9 cellular contexts compared by ENCODE assay signal in genomic region chr19:37931941-37932655, GRCh38. TPM values are rescaled to one million over a fixed set of nuclear protein-coding genes. Genes with fewer than 3 reads are reported as not detected.
DNase-seq lines count a peak whose midpoint lies in the region; ATAC-seq, FAIRE-seq and TF ChIP-seq lines count a peak whose summit lies in the region.
"Had no signal": no experiment of that assay in that cellular context is flagged by ENCODE, and none has a peak within 500 bp of the region (broad histone marks: within the 10 kb centered on the region; RNA-seq: fewer than 3 reads in every experiment).

No MANE protein-coding gene starts in this region.

- no peak for ATAC-seq in HG03196 (IDR thresholded peaks at IDR 0.05; ENCODE audit: unreplicated experiment)

- H3K27me3 ChIP-seq in SU-DHL-6 (ENCODE audit: low read length) (no peaks in the 10 kb centered on the region), neuronal stem cell (ENCODE audit: control insufficient read depth in 3 of 3, insufficient read depth in 3 of 3, low read depth in 1 of 3, low read length in 3 of 3) (no peaks in the 10 kb centered on the region)

- peaks cover 38% of the 10 kb centered on the region for H3F3A ChIP-seq in SU-DHL-6 (ENCODE audit: insufficient read depth)

- H2BK12ac ChIP-seq in neuronal stem cell (ENCODE audit: low read length): no peak overlapping the region

- peaks cover 91% of the 10 kb centered on the region for H3K79me2 ChIP-seq in SU-DHL-6 (ENCODE audit: insufficient read depth, low read length)

- H3K9me2 ChIP-seq in SU-DHL-6 (replicated peaks; ENCODE audit: insufficient read depth, low read length): no peaks in the 10 kb centered on the region

- peaks cover 14 to 19% of the 10 kb centered on the region in 2 donors for H3K4me1 ChIP-seq in neuronal stem cell (ENCODE audit: control insufficient read depth in 2 of 2, insufficient read depth in 1 of 2, low read depth in 1 of 2, low read length in 2 of 2)

- H2BK5ac ChIP-seq in neuronal stem cell (ENCODE audit: low read length): no peak overlapping the region

- DNase-seq in 8988T: peak; percentile 84
- peak; percentile 35 for DNase-seq in GM12891 (ENCODE audit: insufficient read length, low spot score)
- peak; percentile 98 for DNase-seq in M059J (ENCODE audit: low read depth)
- peak; percentile 16 for DNase-seq in globus pallidus (ENCODE audit: low spot score)
- peak; percentile 70 for DNase-seq in neuronal stem cell (ENCODE audit: low spot score)
- DNase-seq in T1000 (lab: John Stamatoyannopoulos, UW): no peak

- H2BK15ac ChIP-seq in neuronal stem cell (ENCODE audit: low read length): no peak overlapping the region

- peak overlapping the region; percentile 86 for H3K18ac ChIP-seq in neuronal stem cell (ENCODE audit: low read length)

- H3K27ac ChIP-seq in SU-DHL-6 (ENCODE audit: low read depth, low read length) (peak overlapping the region; percentile 90), neuronal stem cell (replicated peaks; ENCODE audit: low read length) (peak overlapping the region; percentile 54)

- no peaks in the 10 kb centered on the region for H4K20me1 ChIP-seq in SU-DHL-6 (ENCODE audit: low read depth, low read length)

- TF ChIP-seq POLR2A in GM12891 (IDR thresholded peaks at IDR 0.05; ENCODE audit: low read depth, low read length): no peak

- peak; percentile 93 for FAIRE-seq in GM12891 (lab: Jason Lieb, UNC)

- H3K36me3 ChIP-seq in SU-DHL-6 (ENCODE audit: low read length) (peaks cover 34% of the 10 kb centered on the region), neuronal stem cell (replicated peaks in 1 of 2; ENCODE audit: control insufficient read depth in 2 of 2, insufficient read depth in 2 of 2, low read length in 2 of 2) (peaks cover 2 to 9% of the 10 kb centered on the region in 2 donors)

- H3K79me1 ChIP-seq in neuronal stem cell (ENCODE audit: low read depth, low read length): peaks cover 8% of the 10 kb centered on the region

- no peak overlapping the region for H4K8ac ChIP-seq in neuronal stem cell (ENCODE audit: low read depth, low read length)

- H3K23ac ChIP-seq in neuronal stem cell (ENCODE audit: low read depth, low read length, poor library complexity): no peak overlapping the region

- H3K14ac ChIP-seq in neuronal stem cell (ENCODE audit: low read length): peak overlapping the region; percentile 56

- no peak overlapping the region for H4K91ac ChIP-seq in neuronal stem cell (ENCODE audit: low read depth, low read length, poor library complexity)

- no peak overlapping the region for H3K4ac ChIP-seq in neuronal stem cell (ENCODE audit: low read length)

- H2BK120ac ChIP-seq in neuronal stem cell (ENCODE audit: low read depth, low read length): no peak overlapping the region

- H2AK5ac ChIP-seq in neuronal stem cell (ENCODE audit: low read depth, low read length): no peak overlapping the region

- peak overlapping the region; percentile 21 for H3K4me3 ChIP-seq in SU-DHL-6 (ENCODE audit: insufficient read depth, low read length, poor library complexity, severe bottlenecking)
- H3K4me3 ChIP-seq in neuronal stem cell (ENCODE audit: low read length in 2 of 2): no peak overlapping the region

- peak overlapping the region; percentile 64 for H3K9ac ChIP-seq in SU-DHL-6 (ENCODE audit: low read length)
- H3K9ac ChIP-seq in neuronal stem cell (ENCODE audit: low read depth, low read length, poor library complexity): peak overlapping the region; percentile 38

- H3K4me2 ChIP-seq in SU-DHL-6 (ENCODE audit: low read depth, low read length, poor library complexity, severe bottlenecking) (peak overlapping the region; percentile 78), neuronal stem cell (ENCODE audit: insufficient read depth, low read length, poor library complexity, severe bottlenecking) (peak overlapping the region; percentile 80)

- WGBS in neuronal stem cell (ENCODE audit: extremely low coverage in 2 of 2, insufficient read length in 2 of 2, insufficient replicate concordance in 1 of 2), 2 donors: no CpG with 5 or more reads among the region's 29 CpGs

- no peak for TF ChIP-seq CTCF in SU-DHL-6 (IDR thresholded peaks at IDR 0.05; ENCODE audit: insufficient read depth, low read length, poor library complexity, severe bottlenecking)

- H2AFZ ChIP-seq in SU-DHL-6 (ENCODE audit: low read depth, low read length, severe bottlenecking) (no peak overlapping the region), neuronal stem cell (ENCODE audit: low read length) (peak overlapping the region; percentile 45)

- H3K9me3 ChIP-seq in SU-DHL-6 (ENCODE audit: insufficient read depth, low read length) (peaks cover 5% of the 10 kb centered on the region; the same call in 1 of the 2 replicates), neuronal stem cell (replicated peaks in 1 of 2; ENCODE audit: control insufficient read depth in 2 of 2, insufficient read depth in 1 of 2, low read depth in 1 of 2, low read length in 2 of 2) (peaks cover 6 to 14% of the 10 kb centered on the region in 2 donors)

TF ChIP-seq in GM12891, 5 proteins besides CTCF, POLR2A, EP300 and RAD21:
- TF ChIP-seq POLR2AphosphoS5 (IDR thresholded peaks at IDR 0.05; ENCODE audit: low read depth, low read length) (no peak), PAX5 (IDR thresholded peaks at IDR 0.05; ENCODE audit: insufficient read depth, low read length, severe bottlenecking) (no peak), SPI1 (IDR thresholded peaks at IDR 0.05; ENCODE audit: low read depth, low read length) (peak; percentile 69), TAF1 (IDR thresholded peaks at IDR 0.05; ENCODE audit: low read depth, low read length) (no peak)

RNA-seq across cellular contexts. Expression of gene SIPA1L3, which starts 25.1 kb away (rescaled TPM):
- 11.7 TPM for polyA plus RNA-seq in GM12891 (2012; ENCODE audit: low read depth, missing spikeins)
- 12.1 and 22.7 TPM in 2 replicates for total RNA-seq in M059J (2014; rRNA removed; shearing (Covaris generic))
- 11.3 TPM for polyA plus RNA-seq in neuronal stem cell (2013, experiment 1 of 2)
- 11.5 TPM for polyA plus RNA-seq in neuronal stem cell (2013, experiment 2 of 2)

RNA-seq across cellular contexts. Expression of gene WDR87, which starts 25.7 kb away (rescaled TPM):
- not detected for polyA plus RNA-seq in GM12891 (2012; ENCODE audit: low read depth, missing spikeins)
- not detected in 2 replicates for total RNA-seq in M059J (2014; rRNA removed; shearing (Covaris generic))
- polyA plus RNA-seq in neuronal stem cell (2013, experiment 1 of 2): not detected
- not detected for polyA plus RNA-seq in neuronal stem cell (2013, experiment 2 of 2)
- total RNA-seq: dermis microvascular lymphatic vessel endothelial cell had no signal
